ENCODE assay signal across 35 cellular contexts in the genomic region with DNA sequence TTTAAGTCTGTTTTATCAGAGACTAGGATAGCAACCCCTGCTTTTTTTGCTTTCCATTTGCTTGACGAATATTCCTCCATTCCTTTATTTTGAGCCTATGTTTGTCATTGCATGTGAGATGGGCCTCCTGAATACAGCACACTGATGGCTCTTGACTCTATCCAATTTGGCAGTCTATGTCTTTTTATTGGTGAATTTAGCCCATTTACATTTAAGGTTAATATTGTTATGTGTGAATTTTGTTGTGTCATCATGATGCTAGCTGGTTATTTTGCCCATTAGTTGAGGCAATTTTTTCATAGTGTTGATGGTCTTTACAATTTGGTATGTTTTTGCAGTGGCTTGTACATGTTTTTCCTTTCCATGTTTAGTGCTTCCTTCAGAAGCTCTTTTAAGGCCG.
"Had no signal": no experiment of that assay in that cellular context is flagged by ENCODE, and none has a peak within 500 bp of the region (broad histone marks: within the 10 kb centered on the region; RNA-seq: fewer than 3 reads in every experiment).

No MANE protein-coding gene starts in this region.

- H3K27me3 ChIP-seq: MG63 had no signal

- H3K4me3 ChIP-seq: MG63 had no signal

- DNase-seq: Karpas-422, Kasumi-1, MG63, MM.1S, MV-4-11, NCI-H1048, NCI-H1092, NCI-H1092 treated with DMSO at 0.1 percent for 48 hours, NCI-H1105, NCI-H1105 treated with DMSO at 0.1 percent for 48 hours, NCI-H1417, NCI-H1417 treated with DMSO at 0.1 percent for 48 hours, NCI-H1436, NCI-H1436 treated with DMSO at 0.1 percent for 48 hours, NCI-H146, NCI-H1694, NCI-H1694 treated with DMSO at 0.1 percent for 48 hours, NCI-H187, NCI-H187 treated with DMSO at 0.1 percent for 48 hours, NCI-H1930, NCI-H2029, NCI-H2029 treated with DMSO at 0.1 percent for 48 hours, NCI-H2081, NCI-H2081 treated with DMSO at 0.1 percent for 48 hours, NCI-H2107, NCI-H2171, NCI-H2171 treated with DMSO at 0.1 percent for 48 hours, NCI-H2227 treated with DMSO at 0.1 percent for 48 hours, NCI-H226, NCI-H345, NCI-H446, NCI-H446 treated with DMSO at 0.1 percent for 48 hours, NCI-H510A, NCI-H510A treated with DMSO at 0.1 percent for 48 hours, NCI-H524 had no signal

- H3K36me3 ChIP-seq: MG63 had no signal
